ENCODE assay signal across 1 cellular context in the genomic region with DNA sequence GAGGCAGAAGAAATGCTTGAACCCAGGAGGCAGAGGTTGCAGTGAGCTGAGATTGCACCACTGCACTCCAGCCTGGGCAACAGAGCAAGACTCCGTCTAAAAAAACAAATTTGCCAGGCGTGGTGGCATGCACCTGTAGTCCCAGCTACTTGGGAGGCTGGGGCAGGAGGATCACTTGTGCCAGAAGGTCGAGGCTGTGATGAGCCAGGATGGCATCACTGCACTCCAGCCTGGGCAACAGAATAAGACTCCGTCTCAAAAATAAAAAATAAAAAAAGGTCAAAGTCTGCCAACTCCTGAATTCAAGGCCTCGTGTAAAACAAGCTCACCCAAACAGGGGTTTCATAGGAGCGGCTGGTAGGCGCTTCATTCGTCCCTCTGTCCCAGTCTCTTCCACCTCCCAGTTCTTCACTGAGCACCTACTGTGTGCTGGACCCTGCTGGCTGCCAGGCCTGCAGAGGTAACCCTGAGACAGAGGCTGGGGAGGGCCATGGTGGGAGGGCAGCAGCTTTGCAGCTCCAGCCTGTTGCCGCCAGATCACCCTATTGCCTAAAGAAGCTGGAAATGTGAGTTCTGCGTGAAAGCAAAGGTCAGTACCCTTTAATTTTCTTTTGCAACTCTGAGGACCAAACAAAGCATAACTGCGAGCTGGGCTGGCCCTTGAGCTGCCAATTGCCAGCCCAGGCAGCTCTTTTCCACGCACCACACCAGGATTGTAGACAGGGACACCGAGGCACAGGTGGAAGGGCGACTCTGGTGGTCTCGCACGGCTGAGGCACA.
A peak's percentile ranks its signal among the peaks of the same experiment; 100 is the strongest.
TF ChIP-seq lines count a peak whose summit lies in the region.

No MANE protein-coding gene starts in this region.

TF ChIP-seq in HepG2, 621 proteins besides CTCF, POLR2A, EP300 and RAD21 (continues in another document):
- TF ChIP-seq ATM (IDR thresholded peaks at IDR 0.05; ENCODE audit: borderline replicate concordance) (no peak), SP4 (CRISPR knock-in tag; IDR thresholded peaks at IDR 0.05) (no peak), NR1H2 (CRISPR knock-in tag; IDR thresholded peaks at IDR 0.05; ENCODE audit: borderline replicate concordance, low read depth) (0 out of 2 replicates have a peak, but pooled peaks have one; percentile 34), CBX1 (IDR thresholded peaks at IDR 0.05; ENCODE audit: low read depth) (no peak), ZBTB49 (CRISPR knock-in tag; IDR thresholded peaks at IDR 0.05; ENCODE audit: borderline replicate concordance) (no peak), ZNF747 (CRISPR knock-in tag; IDR thresholded peaks at IDR 0.05; ENCODE audit: borderline replicate concordance) (0 out of 2 replicates have a peak, but pooled peaks have one; percentile 49), ZBTB21 (CRISPR knock-in tag; IDR thresholded peaks at IDR 0.05) (no peak), ZNF33A (CRISPR knock-in tag; IDR thresholded peaks at IDR 0.05; ENCODE audit: borderline replicate concordance) (0 out of 2 replicates have a peak, but pooled peaks have one; percentile 72), ATF4 (CRISPR knock-in tag; IDR thresholded peaks at IDR 0.05) (peak in 1 of 2 experiments; percentile 20; a peak in 1 of 4 replicates), PHF20 (CRISPR knock-in tag; IDR thresholded peaks at IDR 0.05) (no peak), ZNF280D (CRISPR knock-in tag; IDR thresholded peaks at IDR 0.05) (no peak), ATF7-NPFF (CRISPR knock-in tag; IDR thresholded peaks at IDR 0.05; ENCODE audit: low read depth) (no peak), ZNF530 (CRISPR knock-in tag; IDR thresholded peaks at IDR 0.05; ENCODE audit: low read depth) (no peak), MEF2D (CRISPR knock-in tag; IDR thresholded peaks at IDR 0.05) (0 out of 2 replicates have a peak, but pooled peaks have one; percentile 21), SPEN (CRISPR knock-in tag; IDR thresholded peaks at IDR 0.05; ENCODE audit: low read depth) (peak; percentile 47; the same call in 1 of the 2 replicates), HNF4A (CRISPR knock-in tag; IDR thresholded peaks at IDR 0.05) (peak; percentile 64; the same call in 1 of the 2 replicates), ZNF460 (CRISPR knock-in tag; IDR thresholded peaks at IDR 0.05; ENCODE audit: borderline replicate concordance) (peak; percentile 76), NFKBIZ (CRISPR knock-in tag; IDR thresholded peaks at IDR 0.05) (no peak), ZNF501 (CRISPR knock-in tag; IDR thresholded peaks at IDR 0.05) (peak; percentile 29; the same call in 1 of the 2 replicates), ZNF569 (CRISPR knock-in tag; IDR thresholded peaks at IDR 0.05; ENCODE audit: borderline replicate concordance) (no peak), SNAPC2 (CRISPR knock-in tag; IDR thresholded peaks at IDR 0.05) (no peak), WIZ (CRISPR knock-in tag; IDR thresholded peaks at IDR 0.05) (0 out of 2 replicates have a peak, but pooled peaks have one; percentile 61), KDM2A (CRISPR knock-in tag; IDR thresholded peaks at IDR 0.05; ENCODE audit: borderline replicate concordance, low read depth) (peak; percentile 28; the same call in 1 of the 2 replicates), ZNF414 (CRISPR knock-in tag; IDR thresholded peaks at IDR 0.05) (no peak), BCL6 (CRISPR knock-in tag; IDR thresholded peaks at IDR 0.05) (peak; percentile 54), MTA1 (CRISPR knock-in tag; IDR thresholded peaks at IDR 0.05; ENCODE audit: borderline replicate concordance) (peak; percentile 54; the same call in 1 of the 2 replicates), ZFY (CRISPR knock-in tag; IDR thresholded peaks at IDR 0.05) (peak; percentile 8; the same call in 1 of the 2 replicates), MTERF4 (CRISPR knock-in tag; IDR thresholded peaks at IDR 0.05) (no peak), MAX (IDR thresholded peaks at IDR 0.05) (peak; percentile 25; the same call in 1 of the 2 replicates), ZNF619 (CRISPR knock-in tag; IDR thresholded peaks at IDR 0.05) (no peak), RARA (CRISPR knock-in tag; IDR thresholded peaks at IDR 0.05) (peak; percentile 37; the same call in 1 of the 2 replicates), ZNF839 (CRISPR knock-in tag; IDR thresholded peaks at IDR 0.05; ENCODE audit: borderline replicate concordance) (0 out of 2 replicates have a peak, but pooled peaks have one; percentile 56), ZMYM3 (CRISPR knock-in tag; IDR thresholded peaks at IDR 0.05) (peak; percentile 71; the same call in 1 of the 2 replicates), RXRA (CRISPR knock-in tag; IDR thresholded peaks at IDR 0.05) (peak; percentile 32; the same call in 1 of the 2 replicates), ZBTB38 (CRISPR knock-in tag; IDR thresholded peaks at IDR 0.05) (peak; percentile 47; the same call in 1 of the 2 replicates), RFXAP (CRISPR knock-in tag; IDR thresholded peaks at IDR 0.05; ENCODE audit: borderline replicate concordance) (0 out of 2 replicates have a peak, but pooled peaks have one; percentile 5), ZKSCAN1 (IDR thresholded peaks at IDR 0.05; ENCODE audit: low read length) (peak; percentile 93)
- TF ChIP-seq, protein P1, sequence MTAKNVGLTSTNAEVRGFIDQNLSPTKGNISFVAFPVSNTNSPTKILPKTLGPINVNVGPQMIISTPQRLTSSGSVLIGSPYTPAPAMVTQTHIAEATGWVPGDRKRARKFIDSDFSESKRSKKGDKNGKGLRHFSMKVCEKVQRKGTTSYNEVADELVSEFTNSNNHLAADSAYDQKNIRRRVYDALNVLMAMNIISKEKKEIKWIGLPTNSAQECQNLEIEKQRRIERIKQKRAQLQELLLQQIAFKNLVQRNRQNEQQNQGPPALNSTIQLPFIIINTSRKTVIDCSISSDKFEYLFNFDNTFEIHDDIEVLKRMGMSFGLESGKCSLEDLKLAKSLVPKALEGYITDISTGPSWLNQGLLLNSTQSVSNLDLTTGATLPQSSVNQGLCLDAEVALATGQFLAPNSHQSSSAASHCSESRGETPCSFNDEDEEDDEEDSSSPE (CRISPR knock-in tag; IDR thresholded peaks at IDR 0.05) = peak; percentile 34; the same call in 1 of the 2 replicates
- TF ChIP-seq, protein P2, sequence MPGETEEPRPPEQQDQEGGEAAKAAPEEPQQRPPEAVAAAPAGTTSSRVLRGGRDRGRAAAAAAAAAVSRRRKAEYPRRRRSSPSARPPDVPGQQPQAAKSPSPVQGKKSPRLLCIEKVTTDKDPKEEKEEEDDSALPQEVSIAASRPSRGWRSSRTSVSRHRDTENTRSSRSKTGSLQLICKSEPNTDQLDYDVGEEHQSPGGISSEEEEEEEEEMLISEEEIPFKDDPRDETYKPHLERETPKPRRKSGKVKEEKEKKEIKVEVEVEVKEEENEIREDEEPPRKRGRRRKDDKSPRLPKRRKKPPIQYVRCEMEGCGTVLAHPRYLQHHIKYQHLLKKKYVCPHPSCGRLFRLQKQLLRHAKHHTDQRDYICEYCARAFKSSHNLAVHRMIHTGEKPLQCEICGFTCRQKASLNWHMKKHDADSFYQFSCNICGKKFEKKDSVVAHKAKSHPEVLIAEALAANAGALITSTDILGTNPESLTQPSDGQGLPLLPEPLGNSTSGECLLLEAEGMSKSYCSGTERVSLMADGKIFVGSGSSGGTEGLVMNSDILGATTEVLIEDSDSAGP (CRISPR knock-in tag; IDR thresholded peaks at IDR 0.05; ENCODE audit: borderline replicate concordance) = peak; percentile 27; the same call in 1 of the 2 replicates
- TF ChIP-seq, protein P3, sequence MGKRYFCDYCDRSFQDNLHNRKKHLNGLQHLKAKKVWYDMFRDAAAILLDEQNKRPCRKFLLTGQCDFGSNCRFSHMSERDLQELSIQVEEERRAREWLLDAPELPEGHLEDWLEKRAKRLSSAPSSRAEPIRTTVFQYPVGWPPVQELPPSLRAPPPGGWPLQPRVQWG (CRISPR knock-in tag; IDR thresholded peaks at IDR 0.05; ENCODE audit: borderline replicate concordance, low read depth) = no peak
- TF ChIP-seq, protein P4, sequence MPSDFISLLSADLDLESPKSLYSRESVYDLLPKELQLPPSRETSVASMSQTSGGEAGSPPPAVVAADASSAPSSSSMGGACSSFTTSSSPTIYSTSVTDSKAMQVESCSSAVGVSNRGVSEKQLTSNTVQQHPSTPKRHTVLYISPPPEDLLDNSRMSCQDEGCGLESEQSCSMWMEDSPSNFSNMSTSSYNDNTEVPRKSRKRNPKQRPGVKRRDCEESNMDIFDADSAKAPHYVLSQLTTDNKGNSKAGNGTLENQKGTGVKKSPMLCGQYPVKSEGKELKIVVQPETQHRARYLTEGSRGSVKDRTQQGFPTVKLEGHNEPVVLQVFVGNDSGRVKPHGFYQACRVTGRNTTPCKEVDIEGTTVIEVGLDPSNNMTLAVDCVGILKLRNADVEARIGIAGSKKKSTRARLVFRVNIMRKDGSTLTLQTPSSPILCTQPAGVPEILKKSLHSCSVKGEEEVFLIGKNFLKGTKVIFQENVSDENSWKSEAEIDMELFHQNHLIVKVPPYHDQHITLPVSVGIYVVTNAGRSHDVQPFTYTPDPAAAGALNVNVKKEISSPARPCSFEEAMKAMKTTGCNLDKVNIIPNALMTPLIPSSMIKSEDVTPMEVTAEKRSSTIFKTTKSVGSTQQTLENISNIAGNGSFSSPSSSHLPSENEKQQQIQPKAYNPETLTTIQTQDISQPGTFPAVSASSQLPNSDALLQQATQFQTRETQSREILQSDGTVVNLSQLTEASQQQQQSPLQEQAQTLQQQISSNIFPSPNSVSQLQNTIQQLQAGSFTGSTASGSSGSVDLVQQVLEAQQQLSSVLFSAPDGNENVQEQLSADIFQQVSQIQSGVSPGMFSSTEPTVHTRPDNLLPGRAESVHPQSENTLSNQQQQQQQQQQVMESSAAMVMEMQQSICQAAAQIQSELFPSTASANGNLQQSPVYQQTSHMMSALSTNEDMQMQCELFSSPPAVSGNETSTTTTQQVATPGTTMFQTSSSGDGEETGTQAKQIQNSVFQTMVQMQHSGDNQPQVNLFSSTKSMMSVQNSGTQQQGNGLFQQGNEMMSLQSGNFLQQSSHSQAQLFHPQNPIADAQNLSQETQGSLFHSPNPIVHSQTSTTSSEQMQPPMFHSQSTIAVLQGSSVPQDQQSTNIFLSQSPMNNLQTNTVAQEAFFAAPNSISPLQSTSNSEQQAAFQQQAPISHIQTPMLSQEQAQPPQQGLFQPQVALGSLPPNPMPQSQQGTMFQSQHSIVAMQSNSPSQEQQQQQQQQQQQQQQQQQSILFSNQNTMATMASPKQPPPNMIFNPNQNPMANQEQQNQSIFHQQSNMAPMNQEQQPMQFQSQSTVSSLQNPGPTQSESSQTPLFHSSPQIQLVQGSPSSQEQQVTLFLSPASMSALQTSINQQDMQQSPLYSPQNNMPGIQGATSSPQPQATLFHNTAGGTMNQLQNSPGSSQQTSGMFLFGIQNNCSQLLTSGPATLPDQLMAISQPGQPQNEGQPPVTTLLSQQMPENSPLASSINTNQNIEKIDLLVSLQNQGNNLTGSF (CRISPR knock-in tag; IDR thresholded peaks at IDR 0.05) = no peak
